In genomic region chr16:12319464-12320030, GRCh38 we compare ENCODE assay signal across 12 cellular contexts.
DNase-seq lines count a peak whose midpoint lies in the region; ATAC-seq and TF ChIP-seq lines count a peak whose summit lies in the region.
"Had no signal": no experiment of that assay in that cellular context is flagged by ENCODE, and none has a peak within 500 bp of the region (broad histone marks: within the 10 kb centered on the region; RNA-seq: fewer than 3 reads in every experiment).

No MANE protein-coding gene starts in this region.

- no peak for TF ChIP-seq EP300 in Ishikawa (IDR thresholded peaks at IDR 0.05; ENCODE audit: borderline replicate concordance)

- no peaks in the 10 kb centered on the region for H3K27me3 Mint-ChIP-seq in type B pancreatic cell

- no peaks in the 10 kb centered on the region for H3K36me3 Mint-ChIP-seq in type B pancreatic cell

- ATAC-seq in GM21717 (IDR thresholded peaks at IDR 0.05; ENCODE audit: unreplicated experiment) = no peak

- no peak for TF ChIP-seq CTCF in type B pancreatic cell (conservative IDR thresholded peaks at IDR 0.05)

- no peaks in the 10 kb centered on the region for H3K9me3 Mint-ChIP-seq in type B pancreatic cell

- peaks cover 24% of the 10 kb centered on the region for H3K4me1 Mint-ChIP-seq in type B pancreatic cell (ENCODE audit: unreplicated experiment)

- no peak overlapping the region for H3K27ac Mint-ChIP-seq in type B pancreatic cell

- DNase-seq in DMS153 (lab: John Stamatoyannopoulos, UW) (peak; percentile 79), NCI-H748 (lab: John Stamatoyannopoulos, UW; ENCODE audit: unreplicated experiment) (peak; percentile 75), kidney tubule cell (ENCODE audit: low spot score) (peak; percentile 89), C1 segment of cervical spinal cord (lab: John Stamatoyannopoulos, UW) (no peak), HuH-7.5 (ENCODE audit: low spot score) (no peak), type B pancreatic cell (ENCODE audit: extremely low spot score, unreplicated experiment) (no peak)
- DNase-seq: activated CD4-positive, alpha-beta T cell treated with anti-CD3 and anti-CD28 coated beads, Interleukin-2, amount 50 U/mL, for 4 hours; adrenal gland; midbrain; MM.1S had no signal

- H3K4me3 Mint-ChIP-seq in type B pancreatic cell = no peak overlapping the region

- no peak for TF ChIP-seq RAD21 in Ishikawa (IDR thresholded peaks at IDR 0.05; ENCODE audit: low read depth)

TF ChIP-seq in Ishikawa, 13 proteins besides CTCF, POLR2A, EP300 and RAD21:
- TF ChIP-seq NFIC (IDR thresholded peaks at IDR 0.05) (0 out of 2 replicates have a peak, but pooled peaks have one; percentile 9), ZBTB7A (IDR thresholded peaks at IDR 0.05; ENCODE audit: low read depth) (no peak)

Comparison
In these comparisons a context has a peak if more than half of its experiments do, and no peak if none do; other contexts are left out.
1. DNase-seq: peak in DMS153 (single experiment), NCI-H748 (single experiment) and kidney tubule cell (single experiment); none in C1 segment of cervical spinal cord (0 of 14), HuH-7.5 (single experiment) and type B pancreatic cell (single experiment).